In genomic region chrX:148995661-148996060, GRCh38 we compare ENCODE assay signal across 27 cellular contexts.
"Had no signal": no experiment of that assay in that cellular context is flagged by ENCODE, and none has a peak within 500 bp of the region (broad histone marks: within the 10 kb centered on the region; RNA-seq: fewer than 3 reads in every experiment).

No MANE protein-coding gene starts in this region.

- DNase-seq: activated CD4-positive, alpha-beta memory T cell treated with anti-CD3 and anti-CD28 coated beads for 36 hours; activated CD4-positive, alpha-beta T cell treated with anti-CD3 and anti-CD28 coated beads, Interleukin-2, amount 10 ng/mL, durations not matched to agents 7 days and 5 days; activated CD4-positive, CD25-positive, alpha-beta regulatory T cell; activated gamma-delta T cell; activated naive CD4-positive, alpha-beta T cell treated with anti-CD3 and anti-CD28 coated beads, Interleukin-2, amount 10 ng/mL, durations not matched to agents 7 days and 5 days; activated naive CD8-positive, alpha-beta T cell treated with anti-CD3 and anti-CD28 coated beads for 36 hours; activated T-cell treated with anti-CD3 and anti-CD28 coated beads for 4 hours; activated T-cell treated with anti-CD3 and anti-CD28 coated beads, Interleukin-2, amount 50 U/mL, for 48 hours; brain microvascular endothelial cell; KBM-7; NCI-H1092; NCI-H1436; NCI-H187 treated with DMSO at 0.1 percent for 48 hours; NCI-H2081 treated with DMSO at 0.1 percent for 48 hours; NCI-H2227 treated with DMSO at 0.1 percent for 48 hours; NCI-H446 treated with DMSO at 0.1 percent for 48 hours; NCI-H524 treated with DMSO at 0.1 percent for 48 hours; NCI-H748 treated with DMSO at 0.1 percent for 48 hours; NK-92 treated with Interleukin-12 subunit alpha and Interleukin-12 subunit beta, amount 100 ng/mL, for 24 hours; OCI-M1; RPMI8226; SK-N-SH; T-helper 1 cell had no signal

- ATAC-seq: activated T-helper 17 cell treated with anti-CD3 and anti-CD28 coated beads, Interleukin-2, amount 50 U/mL, for 72 hours; Panc1; Right ventricle myocardium inferior had no signal

- H3K27me3 ChIP-seq: brain microvascular endothelial cell had no signal

- H3K4me2 ChIP-seq: SK-N-SH had no signal

- H3K9ac ChIP-seq: SK-N-SH had no signal

- H3K36me3 ChIP-seq: brain microvascular endothelial cell had no signal

- H3K9me3 ChIP-seq: SK-N-SH had no signal

- H3K27ac ChIP-seq: brain microvascular endothelial cell, VCaP had no signal
